In genomic region chr10:29287635-29288034, GRCh38 we compare ENCODE assay signal across 37 cellular contexts. TPM values are rescaled to one million over a fixed set of nuclear protein-coding genes. Genes with fewer than 3 reads are reported as not detected.
"Had no signal": no experiment of that assay in that cellular context is flagged by ENCODE, and none has a peak within 500 bp of the region (broad histone marks: within the 10 kb centered on the region; RNA-seq: fewer than 3 reads in every experiment).

No MANE protein-coding gene starts in this region.

- H3K27ac ChIP-seq: neutrophil, ovary, parathyroid adenoma, psoas muscle, skin epidermis, spleen, suprapubic skin, testis, tibial artery, transverse colon, upper lobe of right lung, uterus had no signal

- DNase-seq: naive thymus-derived CD8-positive, alpha-beta T cell; nephron progenitor cell; nucleus accumbens; ovary; posterior cingulate gyrus; psoas muscle; right cardiac atrium; spleen; stimulated activated CD4-positive, alpha-beta T cell treated with anti-CD3 and anti-CD28 coated beads, Interleukin-12 subunit alpha, Interleukin-12 subunit beta, amount 100 ng/mL, for 4 hours; stimulated activated CD4-positive, alpha-beta T cell treated with anti-CD3 and anti-CD28 coated beads, Interleukin-1b, Interleukin-23, amount 100 ng/mL, for 48 hours; stimulated activated CD4-positive, alpha-beta T cell treated with anti-CD3 and anti-CD28 coated beads, Interleukin-4, amount 100 ng/mL, for 1 hour; stimulated activated CD4-positive, alpha-beta T cell treated with anti-CD3 and anti-CD28 coated beads, Interleukin-4, amount 100 ng/mL, for 4 hours; stimulated activated CD8-positive, alpha-beta memory T cell treated with anti-CD3 and anti-CD28 coated beads, Interleukin-4, amount 100 ng/mL, for 48 hours; stimulated activated naive CD4-positive, alpha-beta T cell; stimulated activated naive CD8-positive, alpha-beta T cell treated with anti-CD3 and anti-CD28 coated beads, Interleukin-15, amount 100 ng/mL, for 72 hours; stimulated activated naive CD8-positive, alpha-beta T cell treated with anti-CD3 and anti-CD28 coated beads, Interleukin-15, Interleukin-2, amounts not matched to agents 100 U/mL and 50 U/mL, for 24 hours; substantia nigra; testis; tibial artery; transverse colon; upper lobe of right lung; uterus had no signal

- H3K9me3 Mint-ChIP-seq: naive thymus-derived CD8-positive, alpha-beta T cell; natural killer cell treated with Interleukin-12 subunit alpha and Interleukin-12 subunit beta and Interleukin-15 and Interleukin-18, amount 100 ng/mL, for 72 hours; neural crest cell; stimulated activated memory B cell treated with anti-CD40 and anti-IgM and Interleukin-4, amounts not matched to agents 10 μg/mL and 1 μg/mL and 100 μg/mL, for 72 hours; stimulated activated naive CD8-positive, alpha-beta T cell treated with anti-CD3 and anti-CD28 coated beads, Interleukin-15, amount 100 ng/mL, for 72 hours had no signal

- H3K27me3 Mint-ChIP-seq: progenitor cell of endocrine pancreas; stimulated activated memory B cell treated with anti-CD40 and anti-IgM and Interleukin-4, amounts not matched to agents 10 μg/mL and 1 μg/mL and 100 μg/mL, for 72 hours; type B pancreatic cell had no signal

- H3K4me3 ChIP-seq: ovary, psoas muscle, skin epidermis, smooth muscle cell, spleen, suprapubic skin, testis, tibial artery, transverse colon, upper lobe of right lung, uterus had no signal

- H3K4me2 ChIP-seq: smooth muscle cell had no signal

- H3K9ac ChIP-seq: parathyroid adenoma had no signal

- ATAC-seq: naive thymus-derived CD8-positive, alpha-beta T cell; natural killer cell treated with Interleukin-12 subunit alpha and Interleukin-12 subunit beta and Interleukin-15 and Interleukin-18, amount 100 ng/mL, for 72 hours; psoas muscle; right cardiac atrium; sciatic nerve; stimulated activated memory B cell treated with anti-CD40 and anti-IgM and Interleukin-4, amounts not matched to agents 10 μg/mL and 1 μg/mL and 100 μg/mL, for 72 hours; stimulated activated naive CD8-positive, alpha-beta T cell treated with anti-CD3 and anti-CD28 coated beads, Interleukin-15, amount 100 ng/mL, for 72 hours; stimulated activated naive CD8-positive, alpha-beta T cell treated with anti-CD3 and anti-CD28 coated beads, Interleukin-15, Interleukin-2, amounts not matched to agents 100 U/mL and 50 U/mL, for 24 hours; upper lobe of right lung had no signal

- H3K36me3 ChIP-seq: neutrophil, ovary, spleen, suprapubic skin, tibial artery, transverse colon, upper lobe of right lung, uterus had no signal

- H2AFZ ChIP-seq: parathyroid adenoma had no signal

- H3K79me2 ChIP-seq: parathyroid adenoma had no signal

- H3K4me3 Mint-ChIP-seq: naive thymus-derived CD8-positive, alpha-beta T cell; natural killer cell treated with Interleukin-12 subunit alpha and Interleukin-12 subunit beta and Interleukin-15 and Interleukin-18, amount 100 ng/mL, for 72 hours; nephron progenitor cell; neural crest cell; stimulated activated memory B cell treated with anti-CD40 and anti-IgM and Interleukin-4, amounts not matched to agents 10 μg/mL and 1 μg/mL and 100 μg/mL, for 72 hours; stimulated activated naive CD8-positive, alpha-beta T cell treated with anti-CD3 and anti-CD28 coated beads, Interleukin-15, amount 100 ng/mL, for 72 hours; type B pancreatic cell had no signal

- H3K27me3 ChIP-seq: ovary, testis, tibial artery, transverse colon, uterus had no signal

- H3K9me3 ChIP-seq: neutrophil, ovary, psoas muscle, spleen, suprapubic skin, testis, tibial artery, transverse colon, upper lobe of right lung, uterus had no signal

- H3K4me1 Mint-ChIP-seq: naive thymus-derived CD8-positive, alpha-beta T cell; neural crest cell; stimulated activated memory B cell treated with anti-CD40 and anti-IgM and Interleukin-4, amounts not matched to agents 10 μg/mL and 1 μg/mL and 100 μg/mL, for 72 hours; stimulated activated naive CD8-positive, alpha-beta T cell treated with anti-CD3 and anti-CD28 coated beads, Interleukin-15, amount 100 ng/mL, for 72 hours had no signal

- H3K36me3 Mint-ChIP-seq: naive thymus-derived CD8-positive, alpha-beta T cell; natural killer cell treated with Interleukin-12 subunit alpha and Interleukin-12 subunit beta and Interleukin-15 and Interleukin-18, amount 100 ng/mL, for 72 hours; stimulated activated memory B cell treated with anti-CD40 and anti-IgM and Interleukin-4, amounts not matched to agents 10 μg/mL and 1 μg/mL and 100 μg/mL, for 72 hours; type B pancreatic cell had no signal

- H3K27ac Mint-ChIP-seq: naive thymus-derived CD8-positive, alpha-beta T cell; natural killer cell treated with Interleukin-12 subunit alpha and Interleukin-12 subunit beta and Interleukin-15 and Interleukin-18, amount 100 ng/mL, for 72 hours; nephron progenitor cell; progenitor cell of endocrine pancreas; stimulated activated memory B cell treated with anti-CD40 and anti-IgM and Interleukin-4, amounts not matched to agents 10 μg/mL and 1 μg/mL and 100 μg/mL, for 72 hours; stimulated activated naive CD8-positive, alpha-beta T cell treated with anti-CD3 and anti-CD28 coated beads, Interleukin-15, amount 100 ng/mL, for 72 hours; type B pancreatic cell had no signal

- H3K4me1 ChIP-seq: parathyroid adenoma, psoas muscle, spleen, suprapubic skin, testis, tibial artery, transverse colon, upper lobe of right lung, uterus had no signal

RNA-seq across cellular contexts. Expression of gene LYZL1, which starts 1.2 kb away (rescaled TPM):
- total RNA-seq: naive thymus-derived CD8-positive, alpha-beta T cell; natural killer cell treated with Interleukin-12 subunit alpha and Interleukin-12 subunit beta and Interleukin-15 and Interleukin-18, amount 100 ng/mL, for 72 hours; neural crest cell; omental fat pad; ovary; progenitor cell of endocrine pancreas; psoas muscle; renal cortical epithelial cell; right cardiac atrium; sciatic nerve; smooth muscle cell; spleen; suprapubic skin; transverse colon; upper lobe of right lung; urinary bladder; uterus had no signal
- polyA plus RNA-seq: naive thymus-derived CD8-positive, alpha-beta T cell; ovary; psoas muscle; right cardiac atrium; smooth muscle cell; spleen; thymus; urinary bladder had no signal
